Comparison of ENCODE assay signal across 22 cellular contexts in the genomic region with DNA sequence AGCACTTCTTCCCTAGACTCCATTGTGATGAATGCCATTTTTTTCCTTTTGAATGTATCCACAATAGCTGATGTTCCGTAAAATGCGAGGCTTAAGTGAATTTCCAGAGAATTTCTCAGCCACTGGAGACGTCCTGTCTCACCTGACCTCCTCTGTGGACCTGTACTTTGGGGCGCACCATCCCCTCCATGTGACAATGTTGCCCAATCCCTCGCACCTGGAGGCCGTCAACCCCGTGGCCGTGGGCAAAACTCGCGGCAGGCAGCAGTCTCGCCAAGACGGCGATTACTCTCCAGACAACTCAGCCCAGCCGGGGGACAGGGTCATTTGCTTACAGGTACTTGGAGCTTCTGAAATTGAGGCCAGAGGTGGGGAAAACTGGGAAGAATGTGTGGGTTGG. TPM values are rescaled to one million over a fixed set of nuclear protein-coding genes. Genes with fewer than 3 reads are reported as not detected.
DNase-seq lines count a peak whose midpoint lies in the region; ATAC-seq, FAIRE-seq and TF ChIP-seq lines count a peak whose summit lies in the region.
"Had no signal": no experiment of that assay in that cellular context is flagged by ENCODE, and none has a peak within 500 bp of the region (broad histone marks: within the 10 kb centered on the region; RNA-seq: fewer than 3 reads in every experiment).

No MANE protein-coding gene starts in this region.

- no peak for FAIRE-seq in GM19239 (lab: Jason Lieb, UNC)
- FAIRE-seq: D721Med, G401.6, GM12891 had no signal

- H3K4me3 ChIP-seq in A673 (ENCODE audit: low read depth, low read length, poor library complexity, severe bottlenecking) (no peak overlapping the region), SK-N-MC (no peak overlapping the region), right lobe of liver (no peak overlapping the region), heart left ventricle (no peak overlapping the region)
- H3K4me3 ChIP-seq: HAP-1 had no signal

- 47% methylated on average over 14 of the region's 14 CpGs for WGBS in right lobe of liver (ENCODE audit: insufficient coverage, low coverage, low lambda C conversion rate, missing lambda C conversion rate)
- 90 to 97% (median 95%) methylated on average over 14 of the region's 14 CpGs for WGBS in heart left ventricle, 4 donors

- H3K9me3 ChIP-seq in A673 (ENCODE audit: low read depth, low read length, poor library complexity, severe bottlenecking) (no peaks in the 10 kb centered on the region), SK-N-MC (ENCODE audit: low read depth, low read length) (no peaks in the 10 kb centered on the region), right lobe of liver (no peaks in the 10 kb centered on the region), heart left ventricle (no peaks in the 10 kb centered on the region)
- H3K9me3 ChIP-seq: BE2C, HAP-1 had no signal

- peak overlapping the region; percentile 45 for H3K27ac Mint-ChIP-seq in progenitor cell of endocrine pancreas
- H3K27ac Mint-ChIP-seq: HFFc6 had no signal

- H3K4me1 Mint-ChIP-seq in progenitor cell of endocrine pancreas (ENCODE audit: low read depth), result no peaks in the 10 kb centered on the region

- intact Hi-C loops in A673 (cut with micrococcal nuclease; ENCODE audit: unreplicated experiment) (no loop called here), right lobe of liver (cut with DNase I) (no loop called here), heart left ventricle (cut with DNase I) (no loop called here)

- no peaks in the 10 kb centered on the region for H3K27me3 Mint-ChIP-seq in progenitor cell of endocrine pancreas
- H3K27me3 Mint-ChIP-seq: CD4-positive, alpha-beta memory T cell had no signal

- H3K4me3 Mint-ChIP-seq in progenitor cell of endocrine pancreas (ENCODE audit: low read depth), result no peak overlapping the region
- H3K4me3 Mint-ChIP-seq: CD4-positive, alpha-beta memory T cell; HFFc6 had no signal

- H3K36me3 Mint-ChIP-seq in progenitor cell of endocrine pancreas (ENCODE audit: insufficient read depth), result peaks cover 26% of the 10 kb centered on the region

- POLR2A ChIA-PET in A673 (lab: Charles Lee; ENCODE audit: low non-redundant PET), result no interaction called here

- no peak overlapping the region for H3K9ac ChIP-seq in SK-N-MC (ENCODE audit: insufficient read length)

- H3K27me3 ChIP-seq in A673 (replicated peaks; ENCODE audit: insufficient read depth, low read depth, low read length, poor library complexity) (no peaks in the 10 kb centered on the region), right lobe of liver (no peaks in the 10 kb centered on the region), heart left ventricle (no peaks in the 10 kb centered on the region)
- H3K27me3 ChIP-seq: BE2C had no signal

- peak in 3 of 4 donors; percentile 48 to 64 (median 63) for ATAC-seq in right lobe of liver
- ATAC-seq in HG03342 (IDR thresholded peaks at IDR 0.05; ENCODE audit: unreplicated experiment), result no peak
- no peak for ATAC-seq in heart left ventricle

- DNase-seq in A673 (ENCODE audit: low spot score) (no peak), SK-N-MC (ENCODE audit: low read depth, low spot score) (no peak), right lobe of liver (no peak), progenitor cell of endocrine pancreas (ENCODE audit: low spot score, unreplicated experiment) (no peak), amniotic stem cell (lab: John Stamatoyannopoulos, UW) (no peak), heart left ventricle (no peak), GM19239 (ENCODE audit: insufficient read length, low spot score) (no peak)
- DNase-seq: BE2C; CD4-positive, alpha-beta memory T cell; COR-L47; DMS153; DMS79 treated with DMSO at 0.1 percent for 48 hours; EL; GOT3; HFFc6; IMR-90 had no signal

- peak overlapping the region; percentile 57 for H3K27ac ChIP-seq in A673 (ENCODE audit: low read depth, low read length, poor library complexity, severe bottlenecking)
- peak overlapping the region; percentile 70 for H3K27ac ChIP-seq in SK-N-MC
- H3K27ac ChIP-seq in right lobe of liver, result peak overlapping the region in 1 of 3 donors; percentile 19
- H3K27ac ChIP-seq in heart left ventricle, result no peak overlapping the region
- H3K27ac ChIP-seq: C4-2B had no signal

- TF ChIP-seq CTCF in A673 (conservative IDR thresholded peaks at IDR 0.05; ENCODE audit: low read depth, low read length) (no peak), right lobe of liver (IDR thresholded peaks at IDR 0.05) (no peak), progenitor cell of endocrine pancreas (IDR thresholded peaks at IDR 0.05; ENCODE audit: unreplicated experiment) (no peak), heart left ventricle (IDR thresholded peaks at IDR 0.05) (no peak)

- no TSS peak for BruUV-seq in A673 (replicated peaks; lab: Mats Ljungman, UMichigan)

- CTCF ChIA-PET in A673 (lab: Charles Lee), result no interaction called here

- H3K9me3 Mint-ChIP-seq in progenitor cell of endocrine pancreas (ENCODE audit: low read depth), result no peaks in the 10 kb centered on the region
- H3K9me3 Mint-ChIP-seq: CD4-positive, alpha-beta memory T cell; HFFc6 had no signal

- peaks cover 61% of the 10 kb centered on the region for H3K36me3 ChIP-seq in A673 (ENCODE audit: insufficient read depth, low read length, poor library complexity, severe bottlenecking)
- H3K36me3 ChIP-seq in SK-N-MC (ENCODE audit: insufficient read depth, low read length), result peaks cover 43% of the 10 kb centered on the region
- peaks cover 0 to 88% (median 32%) of the 10 kb centered on the region in 4 donors for H3K36me3 ChIP-seq in right lobe of liver
- H3K36me3 ChIP-seq in heart left ventricle, result peaks cover 0 to 99% (median 83%) of the 10 kb centered on the region in 9 donors

- TF ChIP-seq POLR2A in right lobe of liver (IDR thresholded peaks at IDR 0.05), result no peak
- TF ChIP-seq POLR2A in heart left ventricle (IDR thresholded peaks at IDR 0.05), result no peak

- H3K4me1 ChIP-seq in A673 (ENCODE audit: insufficient read depth, low read length, poor library complexity, severe bottlenecking) (no peaks in the 10 kb centered on the region), right lobe of liver (no peaks in the 10 kb centered on the region), heart left ventricle (no peaks in the 10 kb centered on the region)
- H3K4me1 ChIP-seq: BE2C, HAP-1 had no signal

RNA-seq across cellular contexts. Expression of a gene that starts 20.2 kb away (rescaled TPM):
- total RNA-seq in A673 (2021) (32.4 and 41.2 TPM in 2 replicates), right lobe of liver (100 to 1,000 TPM in 3 of 6 experiments, 10 to 100 TPM in 3; 65.8 to 166 (median 100) TPM), progenitor cell of endocrine pancreas (43.6 and 44.5 TPM in 2 replicates), heart left ventricle (10 to 100 TPM; 14.0 to 44.3 (median 31.4) TPM)
- 10 to 100 TPM; 11.4 to 18.9 TPM for polyA plus RNA-seq in heart left ventricle

RNA-seq across cellular contexts. Expression of a gene that starts 40.6 kb away (rescaled TPM):
- total RNA-seq in A673 (2021), result 17.2 and 22.8 TPM in 2 replicates
- 1 to 10 TPM; 3.6 to 7.5 (median 6.5) TPM for total RNA-seq in right lobe of liver
- 23.2 and 24.9 TPM in 2 replicates for total RNA-seq in progenitor cell of endocrine pancreas
- total RNA-seq in heart left ventricle, result 10 to 100 TPM in 5 of 9 donors, 1 to 10 TPM in 4; 6.9 to 17.0 (median 10.6) TPM
- 1 to 10 TPM; 5.5 to 9.2 TPM for polyA plus RNA-seq in heart left ventricle

RNA-seq across cellular contexts. Expression of a gene that starts 46.3 kb away (rescaled TPM):
- total RNA-seq in A673 (2021), result 27.3 and 30.6 TPM in 2 replicates
- 10 to 100 TPM in 3 of 6 experiments, 1 to 10 TPM in 3; 8.7 to 12.6 (median 9.8) TPM for total RNA-seq in right lobe of liver
- total RNA-seq in progenitor cell of endocrine pancreas, result 30.9 and 31.0 TPM in 2 replicates
- 10 to 100 TPM; 12.3 to 20.9 (median 15.8) TPM for total RNA-seq in heart left ventricle
- 10 to 100 TPM in 1 of 2 donors, 1 to 10 TPM in 1; 7.9 to 15.7 TPM for polyA plus RNA-seq in heart left ventricle

Comparison
In these comparisons a context has a peak if more than half of its experiments do, and no peak if none do; other contexts are left out.
1. H3K27ac ChIP-seq: peak in A673 (single experiment) and SK-N-MC (single experiment); none in heart left ventricle (0 of 12).
2. ATAC-seq: peak in right lobe of liver (3 of 4); none in HG03342 (single experiment) and heart left ventricle (0 of 4).